Comparison of ENCODE assay signal across 8 cellular contexts in genomic region chr10:62045765-62046521, GRCh38.
DNase-seq lines count a peak whose midpoint lies in the region; ATAC-seq and TF ChIP-seq lines count a peak whose summit lies in the region.

No MANE protein-coding gene starts in this region.

- H3K36me3 ChIP-seq in ascending aorta = no peaks in the 10 kb centered on the region
- no peaks in the 10 kb centered on the region for H3K36me3 ChIP-seq in testis (ENCODE audit: low read depth, missing control alignments)

- no peak for TF ChIP-seq POLR2A in testis (IDR thresholded peaks at IDR 0.05)

- no peaks in the 10 kb centered on the region for H3K27me3 ChIP-seq in ascending aorta
- H3K27me3 ChIP-seq in testis = no peaks in the 10 kb centered on the region

- intact Hi-C loops in ascending aorta (cut with DNase I) = loop anchor here (5.0 to 10.0 kb wide), 3 partner anchors 51 to 1089 kb away; partner anchors contain the start of gene NRBF2
- intact Hi-C loops in testis (cut with DNase I; ENCODE audit: low total_unique reads) = no loop called here

- 43 to 44% methylated on average over 12 of the region's 12 CpGs for WGBS in testis, 2 donors

- H3K27ac ChIP-seq in ascending aorta = peak overlapping the region; percentile 95 to 97
- peak overlapping the region; percentile 42 to 96 for H3K27ac ChIP-seq in testis

- DNase-seq in CD1c-positive myeloid dendritic cell (ENCODE audit: extremely low spot score) = peak; percentile 75
- peak; percentile 81 for DNase-seq in LoVo (ENCODE audit: low spot score)
- DNase-seq in ascending aorta (ENCODE audit: low spot score in 2 of 2) = no peak
- DNase-seq in left lobe of liver (ENCODE audit: low spot score) = no peak
- DNase-seq in testis = no peak
- no peak for DNase-seq in NCI-H2081 treated with DMSO at 0.1 percent for 48 hours (lab: John Stamatoyannopoulos, UW)

- ATAC-seq in left lobe of liver (peak; percentile 37), GM21360 (IDR thresholded peaks at IDR 0.05; ENCODE audit: unreplicated experiment) (no peak), GM21515 (IDR thresholded peaks at IDR 0.05; ENCODE audit: unreplicated experiment) (no peak)

- H3K9me3 ChIP-seq in ascending aorta = no peaks in the 10 kb centered on the region
- no peaks in the 10 kb centered on the region for H3K9me3 ChIP-seq in testis

- H3K4me3 ChIP-seq in ascending aorta (peak overlapping the region; percentile 24 to 45), testis (no peak overlapping the region)

- TF ChIP-seq CTCF in ascending aorta (IDR thresholded peaks at IDR 0.05) (no peak), testis (IDR thresholded peaks at IDR 0.05) (no peak)

- H3K4me1 ChIP-seq in ascending aorta (peaks cover 13 to 42% of the 10 kb centered on the region in 2 donors), testis (peaks cover 34% of the 10 kb centered on the region)

Comparison
In these comparisons a context has a peak if more than half of its experiments do, and no peak if none do; other contexts are left out.
1. DNase-seq: peak in CD1c-positive myeloid dendritic cell (single experiment) and LoVo (single experiment); none in ascending aorta (0 of 2), left lobe of liver (single experiment), testis (single experiment) and NCI-H2081 treated with DMSO at 0.1 percent for 48 hours (single experiment).
2. H3K4me3 ChIP-seq: peak in ascending aorta (2 of 2); none in testis (0 of 2).